Comparison of ENCODE assay signal across 1 cellular context in genomic region chr9:96494215-96494800, GRCh38.
TF ChIP-seq lines count a peak whose summit lies in the region.

No MANE protein-coding gene starts in this region.

TF ChIP-seq in IMR-90, 13 proteins besides CTCF, POLR2A, EP300 and RAD21:
- TF ChIP-seq MAZ (IDR thresholded peaks at IDR 0.05; ENCODE audit: borderline replicate concordance, low read depth, low read length) (no peak), MAFK (IDR thresholded peaks at IDR 0.05; ENCODE audit: low read depth, low read length) (no peak), BHLHE40 (IDR thresholded peaks at IDR 0.05; ENCODE audit: low read depth, low read length) (no peak), USF2 (IDR thresholded peaks at IDR 0.05; ENCODE audit: low read depth, low read length) (no peak), RCOR1 (IDR thresholded peaks at IDR 0.05; ENCODE audit: insufficient replicate concordance, low read length) (no peak)
